ENCODE assay signal across 8 cellular contexts in genomic region chr11:94519478-94520084, GRCh38. TPM values are rescaled to one million over a fixed set of nuclear protein-coding genes. Genes with fewer than 3 reads are reported as not detected.
DNase-seq lines count a peak whose midpoint lies in the region; ATAC-seq and TF ChIP-seq lines count a peak whose summit lies in the region.

No MANE protein-coding gene starts in this region.

- H3K36me3 ChIP-seq in effector memory CD4-positive, alpha-beta T cell (ENCODE audit: control insufficient read depth, insufficient read depth, low read length), result no peaks in the 10 kb centered on the region

- H3K9me3 ChIP-seq in effector memory CD4-positive, alpha-beta T cell (ENCODE audit: control insufficient read depth, low read length), result no peaks in the 10 kb centered on the region

- H3K4me3 ChIP-seq in HL-60 (replicated peaks; ENCODE audit: insufficient read depth, low read length), result no peak overlapping the region
- no peak overlapping the region for H3K4me3 ChIP-seq in effector memory CD4-positive, alpha-beta T cell (ENCODE audit: insufficient read depth, low read depth, low read length, poor library complexity, severe bottlenecking)

- ATAC-seq in GM21526 (IDR thresholded peaks at IDR 0.05; ENCODE audit: low FRiP score, unreplicated experiment), result no peak

- DNase-seq in NCI-H2196 (lab: John Stamatoyannopoulos, UW; ENCODE audit: unreplicated experiment), result peak; percentile 43
- no peak for DNase-seq in NCI-H2196 treated with DMSO at 0.1 percent for 48 hours (lab: John Stamatoyannopoulos, UW; ENCODE audit: unreplicated experiment)
- peak in 1 of 2 experiments; percentile 27 for DNase-seq in HL-60 (ENCODE audit: low read depth in 1 of 2, low spot score in 1 of 2)
- DNase-seq in RPMI8226, result peak; percentile 49
- peak; percentile 66 for DNase-seq in fibroblast of peridontal ligament (ENCODE audit: extremely low read depth)
- peak; percentile 29 for DNase-seq in renal cortical epithelial cell (ENCODE audit: low read depth)
- DNase-seq in effector memory CD4-positive, alpha-beta T cell, result no peak

- H3K27ac ChIP-seq in HL-60 (replicated peaks), result no peak overlapping the region
- H3K27ac ChIP-seq in effector memory CD4-positive, alpha-beta T cell (ENCODE audit: insufficient read depth, low read length, poor library complexity, severe bottlenecking), result no peak overlapping the region

- H3K27me3 ChIP-seq in HL-60 (ENCODE audit: insufficient read depth, poor library complexity, severe bottlenecking), result no peaks in the 10 kb centered on the region
- H3K27me3 ChIP-seq in effector memory CD4-positive, alpha-beta T cell (replicated peaks; ENCODE audit: control insufficient read depth, insufficient read depth, low read length, poor library complexity, severe bottlenecking), result no peaks in the 10 kb centered on the region

- peak; percentile 20 for TF ChIP-seq CTCF in HL-60 (IDR thresholded peaks at IDR 0.05; ENCODE audit: insufficient read depth, low read length)

- no peaks in the 10 kb centered on the region for H3K4me1 ChIP-seq in effector memory CD4-positive, alpha-beta T cell (ENCODE audit: control insufficient read depth, insufficient read depth, low read length, poor library complexity, severe bottlenecking)

RNA-seq across cellular contexts. Expression of gene C11orf97, which starts 7.3 kb away (rescaled TPM):
- 0.20 TPM in 1 of 2 replicates, not detected in the other for total RNA-seq in renal cortical epithelial cell

RNA-seq across cellular contexts. Expression of gene FUT4, which starts 24.1 kb away (rescaled TPM):
- total RNA-seq in renal cortical epithelial cell, result 8.0 and 13.0 TPM in 2 replicates

RNA-seq across cellular contexts. Expression of gene ANKRD49, which starts 25.8 kb away (rescaled TPM):
- total RNA-seq in renal cortical epithelial cell, result 16.1 and 18.2 TPM in 2 replicates

RNA-seq across cellular contexts. Expression of gene MRE11, which starts 25.9 kb away (rescaled TPM):
- total RNA-seq in renal cortical epithelial cell, result 15.5 and 17.1 TPM in 2 replicates

RNA-seq across cellular contexts. Expression of gene PIWIL4, which starts 47.6 kb away (rescaled TPM):
- total RNA-seq in renal cortical epithelial cell, result 2.1 and 3.1 TPM in 2 replicates

Comparison
In these comparisons a context has a peak if more than half of its experiments do, and no peak if none do; other contexts are left out.
1. DNase-seq: peak in NCI-H2196 (single experiment), RPMI8226 (single experiment), fibroblast of peridontal ligament (single experiment) and renal cortical epithelial cell (single experiment); none in NCI-H2196 treated with DMSO at 0.1 percent for 48 hours (single experiment) and effector memory CD4-positive, alpha-beta T cell (0 of 3).